Comparison of ENCODE assay signal across 25 cellular contexts in the genomic region with DNA sequence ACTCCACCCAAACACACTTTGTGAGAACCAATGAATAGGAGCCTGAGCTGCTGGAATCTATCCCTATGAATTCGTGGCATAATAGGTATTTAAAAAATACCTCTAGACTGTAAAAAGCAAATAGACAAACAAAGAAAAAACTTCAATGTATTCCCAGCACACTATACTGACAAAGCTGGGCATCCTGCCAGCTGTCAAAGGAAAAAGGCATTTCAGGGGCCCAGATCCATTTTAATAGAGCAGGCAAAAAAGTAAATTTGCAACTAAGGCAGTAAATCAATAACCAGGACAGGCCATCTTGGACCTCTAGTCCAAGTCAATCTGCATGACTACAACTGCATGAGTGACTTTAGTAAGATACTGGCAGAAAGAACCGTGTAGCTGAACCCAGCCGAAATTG. TPM values are rescaled to one million over a fixed set of nuclear protein-coding genes. Genes with fewer than 3 reads are reported as not detected.
DNase-seq lines count a peak whose midpoint lies in the region; TF ChIP-seq lines count a peak whose summit lies in the region.
"Had no signal": no experiment of that assay in that cellular context is flagged by ENCODE, and none has a peak within 500 bp of the region (broad histone marks: within the 10 kb centered on the region; RNA-seq: fewer than 3 reads in every experiment).

No MANE protein-coding gene starts in this region.

- DNase-seq in NCI-H345 (lab: John Stamatoyannopoulos, UW) (peak; percentile 19), NCI-H345 treated with DMSO at 0.1 percent for 48 hours (lab: John Stamatoyannopoulos, UW; ENCODE audit: unreplicated experiment) (no peak), dermis blood vessel endothelial cell (peak; percentile 22), stomach (peak; percentile 28), AG08395 (ENCODE audit: low spot score) (no peak), right atrium auricular region (ENCODE audit: low spot score) (no peak), amniotic stem cell (lab: John Stamatoyannopoulos, UW) (no peak)
- DNase-seq: activated CD4-positive, alpha-beta T cell treated with anti-CD3 and anti-CD28 coated beads, Interleukin-2, amount 10 ng/mL, durations not matched to agents 7 days and 5 days; activated gamma-delta T cell; activated naive CD8-positive, alpha-beta T cell treated with anti-CD3 and anti-CD28 coated beads, Interleukin-2, amount 10 ng/mL, durations not matched to agents 7 days and 5 days; activated T-cell treated with anti-CD3 and anti-CD28 coated beads, Interleukin-2, amount 50 U/mL, for 24 hours; central memory CD4-positive, alpha-beta T cell; gastrocnemius medialis; HFFc6; hypothalamus; midbrain; naive thymus-derived CD8-positive, alpha-beta T cell; NCI-H1092; NCI-H2081 treated with DMSO at 0.1 percent for 48 hours; NCI-H524 treated with DMSO at 0.1 percent for 48 hours; occipital lobe; SJCRH30; stimulated activated naive CD8-positive, alpha-beta T cell treated with anti-CD3 and anti-CD28 coated beads, Interleukin-15, Interleukin-2, amounts not matched to agents 100 U/mL and 50 U/mL, for 24 hours had no signal

- WGBS in stomach, 5 donors, result 68 to 75% (median 73%) methylated on average over 3 of the region's 3 CpGs

- no peak for TF ChIP-seq EP300 in Ishikawa (IDR thresholded peaks at IDR 0.05; ENCODE audit: borderline replicate concordance)
- TF ChIP-seq EP300 in stomach (IDR thresholded peaks at IDR 0.05), result no peak

- no peak for TF ChIP-seq CTCF in stomach (IDR thresholded peaks at IDR 0.05)
- no peak for TF ChIP-seq CTCF in right atrium auricular region (IDR thresholded peaks at IDR 0.05)

- H3K36me3 ChIP-seq in stomach (no peaks in the 10 kb centered on the region), right atrium auricular region (no peaks in the 10 kb centered on the region)
- H3K36me3 ChIP-seq: gastrocnemius medialis, SJCRH30, thoracic aorta had no signal

- H3K27ac ChIP-seq in stomach, result no peak overlapping the region
- H3K27ac ChIP-seq in right atrium auricular region, result no peak overlapping the region
- H3K27ac ChIP-seq: gastrocnemius medialis, SJCRH30, thoracic aorta had no signal

- no peaks in the 10 kb centered on the region for H3K9me3 ChIP-seq in stomach
- H3K9me3 ChIP-seq in right atrium auricular region, result no peaks in the 10 kb centered on the region
- H3K9me3 ChIP-seq: gastrocnemius medialis, SJCRH30, thoracic aorta had no signal

- TF ChIP-seq POLR2A in stomach (IDR thresholded peaks at IDR 0.05), result no peak

- H3K27me3 ChIP-seq in stomach (no peaks in the 10 kb centered on the region), right atrium auricular region (no peaks in the 10 kb centered on the region)
- H3K27me3 ChIP-seq: gastrocnemius medialis, SJCRH30 had no signal

- TF ChIP-seq RAD21 in Ishikawa (IDR thresholded peaks at IDR 0.05; ENCODE audit: low read depth), result no peak

- H3K4me3 ChIP-seq in stomach (no peak overlapping the region), right atrium auricular region (no peak overlapping the region)
- H3K4me3 ChIP-seq: gastrocnemius medialis, SJCRH30, thoracic aorta had no signal

- intact Hi-C loops in stomach (cut with DNase I; ENCODE audit: low total_unique reads), result no loop called here

- peaks cover under 1 to 4% (median 3%) of the 10 kb centered on the region in 4 donors for H3K4me1 ChIP-seq in stomach
- H3K4me1 ChIP-seq in right atrium auricular region, result no peaks in the 10 kb centered on the region
- H3K4me1 ChIP-seq: SJCRH30 had no signal

TF ChIP-seq in Ishikawa, 13 proteins besides CTCF, POLR2A, EP300 and RAD21:
- TF ChIP-seq FOXM1 (IDR thresholded peaks at IDR 0.05; ENCODE audit: borderline replicate concordance, low read depth), result no peak
- 0 out of 2 replicates have a peak, but pooled peaks have one; percentile 22 for TF ChIP-seq NFIC (IDR thresholded peaks at IDR 0.05)

RNA-seq across cellular contexts. Expression of gene LARP1, which starts 25.6 kb away (rescaled TPM):
- total RNA-seq in dermis blood vessel endothelial cell, result 43.7 and 82.4 TPM in 2 replicates
- total RNA-seq in stomach, result 100 to 1,000 TPM in 4 of 5 donors, 10 to 100 TPM in 1; 54.5 to 211 (median 180) TPM
- polyA plus RNA-seq in stomach, result 10 to 100 TPM; 15.0 to 19.4 (median 19.2) TPM
- 10 to 100 TPM; 92.4 to 98.1 TPM for total RNA-seq in right atrium auricular region

Comparison
In these comparisons a context has a peak if more than half of its experiments do, and no peak if none do; other contexts are left out.
1. DNase-seq: peak in NCI-H345 (single experiment), dermis blood vessel endothelial cell (single experiment) and stomach (single experiment); none in NCI-H345 treated with DMSO at 0.1 percent for 48 hours (single experiment), AG08395 (single experiment), right atrium auricular region (single experiment) and amniotic stem cell (single experiment).